Comparison of ENCODE assay signal across 1 cellular context in genomic region chr11:61814242-61814957, GRCh38.
TF ChIP-seq lines count a peak whose summit lies in the region.

No MANE protein-coding gene starts in this region.

TF ChIP-seq in H1, 55 proteins besides CTCF, POLR2A, EP300 and RAD21:
- TF ChIP-seq CHD1 (IDR thresholded peaks at IDR 0.05; ENCODE audit: low read depth, low read length) (no peak), CEBPB (IDR thresholded peaks at IDR 0.05; ENCODE audit: low read depth, low read length) (no peak), TBP (IDR thresholded peaks at IDR 0.05; ENCODE audit: low read depth, low read length) (peak; percentile 87), JUN (IDR thresholded peaks at IDR 0.05; ENCODE audit: low read depth, low read length) (no peak), SP2 (IDR thresholded peaks at IDR 0.05; ENCODE audit: low read length) (no peak), POU5F1 (IDR thresholded peaks at IDR 0.05; ENCODE audit: low read depth, low read length) (no peak), TCF12 (IDR thresholded peaks at IDR 0.05; ENCODE audit: low read depth, low read length) (no peak), RFX5 (IDR thresholded peaks at IDR 0.05; ENCODE audit: borderline replicate concordance, low read depth, low read length) (no peak), KDM5A (IDR thresholded peaks at IDR 0.05; ENCODE audit: low read length) (no peak), TAF1 (IDR thresholded peaks at IDR 0.05; ENCODE audit: low read depth, low read length) (peak; percentile 41), MAFK (IDR thresholded peaks at IDR 0.05; ENCODE audit: low read depth, low read length) (no peak), HDAC2 (IDR thresholded peaks at IDR 0.05; ENCODE audit: borderline replicate concordance in 1 of 2, low read depth in 2 of 2, low read length in 2 of 2) (no peak), SRF (IDR thresholded peaks at IDR 0.05; ENCODE audit: low read depth, low read length) (no peak), CBX5 (IDR thresholded peaks at IDR 0.05; ENCODE audit: low read depth, low read length) (no peak), JUND (IDR thresholded peaks at IDR 0.05; ENCODE audit: low read length) (no peak), KDM1A (IDR thresholded peaks at IDR 0.05; ENCODE audit: borderline replicate concordance, low read length) (no peak), SP4 (IDR thresholded peaks at IDR 0.05; ENCODE audit: low read length) (no peak), SP1 (IDR thresholded peaks at IDR 0.05; ENCODE audit: low read depth, low read length) (peak; percentile 68; the same call in 1 of the 2 replicates)
- TF ChIP-seq, protein P1, sequence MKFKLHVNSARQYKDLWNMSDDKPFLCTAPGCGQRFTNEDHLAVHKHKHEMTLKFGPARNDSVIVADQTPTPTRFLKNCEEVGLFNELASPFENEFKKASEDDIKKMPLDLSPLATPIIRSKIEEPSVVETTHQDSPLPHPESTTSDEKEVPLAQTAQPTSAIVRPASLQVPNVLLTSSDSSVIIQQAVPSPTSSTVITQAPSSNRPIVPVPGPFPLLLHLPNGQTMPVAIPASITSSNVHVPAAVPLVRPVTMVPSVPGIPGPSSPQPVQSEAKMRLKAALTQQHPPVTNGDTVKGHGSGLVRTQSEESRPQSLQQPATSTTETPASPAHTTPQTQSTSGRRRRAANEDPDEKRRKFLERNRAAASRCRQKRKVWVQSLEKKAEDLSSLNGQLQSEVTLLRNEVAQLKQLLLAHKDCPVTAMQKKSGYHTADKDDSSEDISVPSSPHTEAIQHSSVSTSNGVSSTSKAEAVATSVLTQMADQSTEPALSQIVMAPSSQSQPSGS (IDR thresholded peaks at IDR 0.05; ENCODE audit: low read length) = no peak
- TF ChIP-seq, protein P2, sequence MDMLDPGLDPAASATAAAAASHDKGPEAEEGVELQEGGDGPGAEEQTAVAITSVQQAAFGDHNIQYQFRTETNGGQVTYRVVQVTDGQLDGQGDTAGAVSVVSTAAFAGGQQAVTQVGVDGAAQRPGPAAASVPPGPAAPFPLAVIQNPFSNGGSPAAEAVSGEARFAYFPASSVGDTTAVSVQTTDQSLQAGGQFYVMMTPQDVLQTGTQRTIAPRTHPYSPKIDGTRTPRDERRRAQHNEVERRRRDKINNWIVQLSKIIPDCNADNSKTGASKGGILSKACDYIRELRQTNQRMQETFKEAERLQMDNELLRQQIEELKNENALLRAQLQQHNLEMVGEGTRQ (IDR thresholded peaks at IDR 0.05; ENCODE audit: low read length) = no peak
